In genomic region chr18:31684279-31685096, GRCh38 we compare ENCODE assay signal across 1 cellular context.
TF ChIP-seq lines count a peak whose summit lies in the region.

Gene B4GALT6, minus strand, starts transcription at chr18:31684581. Its CDS starts 155 bp downstream, at chr18:31684426.

TF ChIP-seq in GM23338, 12 proteins besides CTCF, POLR2A, EP300 and RAD21 (continued from another document):
- no peak for TF ChIP-seq REST (IDR thresholded peaks at IDR 0.05; ENCODE audit: unreplicated experiment)
TF ChIP-seq in GM23338: peak in this region for 0.
